8 cellular contexts compared by ENCODE assay signal in the genomic region with DNA sequence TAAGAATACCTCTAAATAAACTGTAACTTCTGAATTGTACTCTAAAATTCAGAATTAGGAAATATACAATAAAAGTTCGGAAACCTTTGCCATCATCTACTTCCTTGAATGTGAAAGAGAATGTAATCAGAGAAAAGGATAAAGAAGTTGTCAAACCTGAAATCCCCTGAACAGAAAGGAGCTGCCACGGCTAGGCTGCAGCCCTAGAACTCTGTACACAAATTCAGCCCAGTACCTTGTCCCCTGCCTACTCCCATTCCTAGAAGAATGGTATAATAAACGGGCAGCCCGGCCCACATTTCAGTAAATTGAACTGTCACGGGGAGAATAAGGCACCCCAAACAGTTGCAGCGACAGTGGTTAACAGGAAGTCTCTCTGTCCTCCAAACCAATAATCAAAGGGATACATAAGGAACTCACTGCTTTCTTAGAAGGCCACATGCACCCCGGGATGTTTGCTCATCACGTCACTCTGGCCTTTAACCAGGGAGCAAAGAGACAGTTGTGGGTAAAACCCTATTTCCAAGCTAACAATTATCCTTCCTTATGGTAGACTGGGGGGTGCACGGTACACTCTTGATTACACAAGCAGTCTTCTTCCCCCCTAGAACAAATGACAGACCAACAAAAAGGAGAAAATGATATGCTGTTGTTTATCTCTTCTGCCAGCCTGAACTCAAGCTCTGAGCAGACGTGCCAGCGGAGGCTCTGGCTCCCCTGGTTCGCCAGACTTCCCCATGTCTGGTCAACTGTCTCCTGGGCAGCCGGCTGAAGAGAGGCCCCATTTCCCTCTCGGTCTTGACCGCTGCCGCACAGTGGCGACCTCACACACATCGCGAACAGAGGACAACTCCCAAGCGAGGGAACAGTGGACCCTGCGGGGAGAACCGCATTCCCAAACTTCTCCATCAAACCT. TPM values are rescaled to one million over a fixed set of nuclear protein-coding genes. Genes with fewer than 3 reads are reported as not detected.
DNase-seq lines count a peak whose midpoint lies in the region; ATAC-seq and TF ChIP-seq lines count a peak whose summit lies in the region.

No MANE protein-coding gene starts in this region.

- WGBS in ectodermal cell, 2 experiments, result 22 to 27% methylated on average over 21 to 22 of the region's 22 CpGs
- under 1% methylated on average over 22 of the region's 22 CpGs for WGBS in liver

- H3K27me3 ChIP-seq in KMS-11 (ENCODE audit: insufficient read depth, low read depth) (no peaks in the 10 kb centered on the region), ectodermal cell (ENCODE audit: control insufficient read depth, insufficient read depth, low read length, poor library complexity, severe bottlenecking) (peaks cover 24% of the 10 kb centered on the region), liver (ENCODE audit: control insufficient read depth in 4 of 4, insufficient read depth in 4 of 4, low read length in 3 of 4) (no peaks in the 10 kb centered on the region)

- DNase-seq in AG09309 (ENCODE audit: low read depth), result no peak
- DNase-seq in stimulated activated naive CD8-positive, alpha-beta T cell treated with anti-CD3 and anti-CD28 coated beads, Interleukin-15, Interleukin-2, amounts not matched to agents 100 U/mL and 50 U/mL, for 24 hours, result peak; percentile 42
- no peak for DNase-seq in effector CD8-positive, alpha-beta T cell (lab: John Stamatoyannopoulos, UW)

- peak overlapping the region; percentile 48 for H2AFZ ChIP-seq in KMS-11 (ENCODE audit: low read depth)

- TF ChIP-seq RAD21 in liver (IDR thresholded peaks at IDR 0.05), result peak in 1 of 2 donors; percentile 25

- peak overlapping the region; percentile 62 for H3K9ac ChIP-seq in KMS-11
- peak overlapping the region; percentile 82 to 86 for H3K9ac ChIP-seq in liver (ENCODE audit: low read depth in 1 of 2, low read length in 2 of 2)

- H3K4me1 ChIP-seq in KMS-11 (ENCODE audit: low read depth, poor library complexity, severe bottlenecking) (peaks cover 49% of the 10 kb centered on the region), ectodermal cell (ENCODE audit: control insufficient read depth, insufficient read depth, low read length) (peaks cover 5% of the 10 kb centered on the region), liver (ENCODE audit: control insufficient read depth in 4 of 4, insufficient read depth in 4 of 4, low read length in 3 of 4) (peaks cover 5 to 29% (median 10%) of the 10 kb centered on the region in 4 donors)

- peak overlapping the region; percentile 65 for H3K27ac ChIP-seq in KMS-11
- no peak overlapping the region for H3K27ac ChIP-seq in ectodermal cell (ENCODE audit: insufficient read depth, low read depth, low read length, poor library complexity, severe bottlenecking)
- peak overlapping the region; percentile 88 to 96 for H3K27ac ChIP-seq in liver (ENCODE audit: low read depth in 1 of 2, low read length in 2 of 2)

- H4K20me1 ChIP-seq in KMS-11 (ENCODE audit: insufficient read depth), result no peaks in the 10 kb centered on the region

- H3K4me3 ChIP-seq in AG09309 (ENCODE audit: control insufficient read depth, low read depth, low read length) (peak overlapping the region; percentile 80), KMS-11 (IDR thresholded peaks at IDR 0.05; ENCODE audit: insufficient read depth, low read depth, low read length) (no peak overlapping the region), WI38 (ENCODE audit: low read depth, low read length) (peak overlapping the region; percentile 91), ectodermal cell (ENCODE audit: insufficient read depth, low read depth, low read length) (peak overlapping the region; percentile 67), liver (ENCODE audit: low read depth in 1 of 3, low read length in 3 of 3) (peak overlapping the region; percentile 79 to 97 (median 90))

- ATAC-seq in GM18517 (IDR thresholded peaks at IDR 0.05; ENCODE audit: unreplicated experiment), result peak; percentile 12
- ATAC-seq in stimulated activated naive CD8-positive, alpha-beta T cell treated with anti-CD3 and anti-CD28 coated beads, Interleukin-15, Interleukin-2, amounts not matched to agents 100 U/mL and 50 U/mL, for 24 hours, result no peak

- peaks cover 44% of the 10 kb centered on the region; the same call in 1 of the 2 replicates for H3K79me2 ChIP-seq in KMS-11 (ENCODE audit: insufficient read depth, low read depth)

- H3K36me3 ChIP-seq in KMS-11 (ENCODE audit: insufficient read depth) (no peaks in the 10 kb centered on the region), ectodermal cell (ENCODE audit: control insufficient read depth, insufficient read depth, low read length) (no peaks in the 10 kb centered on the region), liver (ENCODE audit: control insufficient read depth in 4 of 4, insufficient read depth in 3 of 4, low read depth in 1 of 4, low read length in 3 of 4) (no peaks in the 10 kb centered on the region)

- peak overlapping the region; percentile 55 for H3K4me2 ChIP-seq in KMS-11

- H3K9me3 ChIP-seq in ectodermal cell (ENCODE audit: control insufficient read depth, low read length) (no peaks in the 10 kb centered on the region), liver (ENCODE audit: control insufficient read depth in 4 of 4, low read length in 3 of 4) (no peaks in the 10 kb centered on the region)

- TF ChIP-seq CTCF in AG09309 (IDR thresholded peaks at IDR 0.05; ENCODE audit: control insufficient read depth, insufficient read depth, low read depth, low read length, missing control alignments) (no peak), KMS-11 (conservative IDR thresholded peaks at IDR 0.05; ENCODE audit: low read depth, low read length) (no peak), WI38 (IDR thresholded peaks at IDR 0.05; ENCODE audit: low read depth, low read length) (no peak), liver (IDR thresholded peaks at IDR 0.05; ENCODE audit: low read depth, low read length, missing input control) (peak; percentile 8)

TF ChIP-seq in liver, 16 proteins besides CTCF, POLR2A, EP300 and RAD21:
- TF ChIP-seq EGR1 (IDR thresholded peaks at IDR 0.05; ENCODE audit: low read depth in 2 of 2) (no peak), HNF4A (conservative IDR thresholded peaks at IDR 0.05) (peak; percentile 81 to 89), SP1 (IDR thresholded peaks at IDR 0.05) (peak; percentile 54), FOXA2 (IDR thresholded peaks at IDR 0.05) (no peak), JUND (IDR thresholded peaks at IDR 0.05) (peak; percentile 49 to 59), FOXA1 (IDR thresholded peaks at IDR 0.05) (no peak), RXRA (IDR thresholded peaks at IDR 0.05) (peak in 1 of 2 donors; percentile 41), ATF3 (IDR thresholded peaks at IDR 0.05) (peak; percentile 19)

RNA-seq across cellular contexts. Expression of gene RFFL, which starts 24.5 kb away (rescaled TPM):
- polyA plus RNA-seq in ectodermal cell (2013, experiment 1 of 4), result 9.4 TPM
- polyA plus RNA-seq in ectodermal cell (2013, experiment 2 of 4), result 10.1 TPM
- polyA plus RNA-seq in ectodermal cell (2013, experiment 3 of 4), result 9.2 TPM
- 11.2 TPM for polyA plus RNA-seq in ectodermal cell (2013, experiment 4 of 4)
- total RNA-seq in liver, result 10 to 100 TPM; 24.0 to 28.0 TPM
- 10 to 100 TPM; 15.9 to 20.0 TPM for polyA plus RNA-seq in liver

RNA-seq across cellular contexts. Expression of gene RAD51D, which starts 31.7 kb away (rescaled TPM):
- polyA plus RNA-seq in ectodermal cell (2013, experiment 1 of 4), result 13.6 TPM
- 14.4 TPM for polyA plus RNA-seq in ectodermal cell (2013, experiment 2 of 4)
- polyA plus RNA-seq in ectodermal cell (2013, experiment 3 of 4), result 10.9 TPM
- 10.0 TPM for polyA plus RNA-seq in ectodermal cell (2013, experiment 4 of 4)
- 1 to 10 TPM; 3.8 to 6.1 TPM for total RNA-seq in liver
- polyA plus RNA-seq in liver, result 1 to 10 TPM; 3.4 to 3.6 TPM

RNA-seq across cellular contexts. Expression of gene FNDC8, which starts 33.4 kb away (rescaled TPM):
- polyA plus RNA-seq in ectodermal cell (2013, experiment 1 of 4), result not detected
- 0.14 TPM for polyA plus RNA-seq in ectodermal cell (2013, experiment 2 of 4)
- not detected for polyA plus RNA-seq in ectodermal cell (2013, experiment 3 of 4)
- polyA plus RNA-seq in ectodermal cell (2013, experiment 4 of 4), result not detected
- total RNA-seq in liver, result not detected
- not detected for polyA plus RNA-seq in liver

RNA-seq across cellular contexts. Expression of gene NLE1, which starts 54.1 kb away (rescaled TPM):
- 23.0 TPM for polyA plus RNA-seq in ectodermal cell (2013, experiment 1 of 4)
- polyA plus RNA-seq in ectodermal cell (2013, experiment 2 of 4), result 22.0 TPM
- polyA plus RNA-seq in ectodermal cell (2013, experiment 3 of 4), result 18.4 TPM
- 18.8 TPM for polyA plus RNA-seq in ectodermal cell (2013, experiment 4 of 4)
- total RNA-seq in liver, result 1 to 10 TPM; 5.6 to 7.7 TPM
- polyA plus RNA-seq in liver, result 1 to 10 TPM; 2.1 to 6.1 TPM

RNA-seq across cellular contexts. Expression of gene UNC45B, which starts 59.6 kb away (rescaled TPM):
- 0.80 TPM for polyA plus RNA-seq in ectodermal cell (2013, experiment 1 of 4)
- polyA plus RNA-seq in ectodermal cell (2013, experiment 2 of 4), result 0.59 TPM
- 0.16 TPM for polyA plus RNA-seq in ectodermal cell (2013, experiment 3 of 4)
- 0.24 TPM for polyA plus RNA-seq in ectodermal cell (2013, experiment 4 of 4)
- under 1 TPM in 1 of 2 donors, not detected in 1; 0.09 TPM for total RNA-seq in liver
- under 1 TPM in 1 of 2 donors, not detected in 1; 0.02 TPM for polyA plus RNA-seq in liver
